22 cellular contexts compared by ENCODE assay signal in the genomic region with DNA sequence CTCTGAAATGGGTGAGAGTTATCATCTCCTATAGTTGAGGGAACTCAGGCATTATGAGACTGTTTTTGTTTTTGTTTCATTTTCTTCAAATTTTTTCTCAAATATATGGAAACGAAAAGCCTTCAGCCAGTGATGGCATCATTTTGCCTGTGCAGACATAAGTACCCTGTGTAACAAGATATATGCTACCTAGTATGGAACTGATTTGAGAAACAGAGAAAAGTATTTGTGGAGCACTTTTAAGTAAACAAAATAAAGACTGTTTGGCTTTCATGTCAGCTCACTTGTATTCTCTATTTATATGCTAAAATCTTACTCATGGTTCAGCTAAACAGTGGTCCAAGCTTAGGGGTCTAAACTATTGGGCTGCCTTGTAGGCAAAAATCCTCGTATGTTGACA.
DNase-seq lines count a peak whose midpoint lies in the region; ATAC-seq and TF ChIP-seq lines count a peak whose summit lies in the region.
"Had no signal": no experiment of that assay in that cellular context is flagged by ENCODE, and none has a peak within 500 bp of the region (broad histone marks: within the 10 kb centered on the region; RNA-seq: fewer than 3 reads in every experiment).

No MANE protein-coding gene starts in this region.

- peak overlapping the region; percentile 59; the same call in 1 of the 3 replicates for H2BK15ac ChIP-seq in IMR-90 (ENCODE audit: low read depth, low read length)
- H2BK15ac ChIP-seq in mesenchymal stem cell (ENCODE audit: low read depth, poor library complexity, severe bottlenecking): no peak overlapping the region

- dilution Hi-C loops in IMR-90 (cut with HindIII; ENCODE audit: low sequenced_read_pairs, unreplicated experiment): no loop called here

- H3K18ac ChIP-seq in IMR-90 (ENCODE audit: low read depth, low read length) (no peak overlapping the region; the same call in 1 of the 2 replicates), mesenchymal stem cell (ENCODE audit: low read depth in 1 of 2, low read length in 2 of 2) (peak overlapping the region in 1 of 2 experiments; percentile 40)

- H2BK120ac ChIP-seq in IMR-90 (ENCODE audit: low read depth, low read length) (peak overlapping the region; percentile 80), mesenchymal stem cell (ENCODE audit: low read depth, low read length) (no peak overlapping the region)

- CTCF ChIA-PET in IMR-90 (lab: Yijun Ruan, JAX): interaction anchor here (1.1 kb wide), 1 partner anchor 15 kb away, joined by 3 read pairs; no protein-coding TSS in a partner anchor

- no peaks in the 10 kb centered on the region for H3K9me3 Mint-ChIP-seq in chondrocyte (ENCODE audit: low read depth)
- H3K9me3 Mint-ChIP-seq: CD14-positive monocyte; CD4-positive, alpha-beta T cell; CD8-positive, alpha-beta memory T cell; GM23338; H9 had no signal

- no peak overlapping the region for H2BK12ac ChIP-seq in mesenchymal stem cell (ENCODE audit: low read length in 2 of 2)

- no peak overlapping the region for H3K4me3 Mint-ChIP-seq in chondrocyte (ENCODE audit: unreplicated experiment)
- no peak overlapping the region for H3K4me3 Mint-ChIP-seq in T-helper 17 cell
- H3K4me3 Mint-ChIP-seq: CD14-positive monocyte; CD4-positive, alpha-beta T cell; CD8-positive, alpha-beta memory T cell; GM23338; H9 had no signal

- H3F3A ChIP-seq in smooth muscle cell (ENCODE audit: low read depth): peaks cover 19% of the 10 kb centered on the region

- DNase-seq in IMR-90 (peak; percentile 49), chondrocyte (ENCODE audit: low spot score) (no peak), mesenchymal stem cell (peak; percentile 16), smooth muscle cell (lab: John Stamatoyannopoulos, UW; ENCODE audit: unreplicated experiment) (no peak), hepatic stellate cell (ENCODE audit: low spot score) (no peak), T-helper 17 cell (no peak)
- DNase-seq: 8988T; ACHN; AML-193; BE2C; CD4-positive, alpha-beta T cell; CD8-positive, alpha-beta memory T cell; DMS 273 treated with DMSO at 0.1 percent for 48 hours; DMS53; DND-41; H9 had no signal

- H3K4me1 ChIP-seq in IMR-90 (ENCODE audit: control insufficient read depth, insufficient read depth, low read length): peaks cover 8% of the 10 kb centered on the region
- H3K4me1 ChIP-seq in mesenchymal stem cell (ENCODE audit: control insufficient read depth, insufficient read depth, low read depth, low read length): no peaks in the 10 kb centered on the region
- peaks cover 22% of the 10 kb centered on the region for H3K4me1 ChIP-seq in smooth muscle cell (ENCODE audit: low read depth)
- H3K4me1 ChIP-seq: BE2C; BLaER1 treated with 17β-estradiol and CSF1 and Interleukin-3, amounts not matched to agents 10 nM and 100 nM had no signal

- H3K4me2 ChIP-seq in IMR-90 (ENCODE audit: low read depth, low read length): peak overlapping the region; percentile 46
- H3K4me2 ChIP-seq in mesenchymal stem cell (ENCODE audit: low read length, poor library complexity, severe bottlenecking): no peak overlapping the region
- peak overlapping the region; percentile 36 for H3K4me2 ChIP-seq in smooth muscle cell
- H3K4me2 ChIP-seq: A549; BLaER1 treated with 17β-estradiol and CSF1 and Interleukin-3, amounts not matched to agents 10 nM and 100 nM; GM23338 had no signal

- WGBS in IMR-90 (ENCODE audit: extremely low coverage in 2 of 2, insufficient read length in 1 of 2), 2 experiments: no CpG with 5 or more reads among the region's 2 CpGs
- 72% methylated on average over 2 of the region's 2 CpGs for WGBS in mesenchymal stem cell
- 64% methylated on average over 2 of the region's 2 CpGs for WGBS in smooth muscle cell (ENCODE audit: low lambda C conversion rate)

- H3K9ac ChIP-seq in IMR-90 (ENCODE audit: low read depth, low read length): no peak overlapping the region
- no peak overlapping the region for H3K9ac ChIP-seq in mesenchymal stem cell (ENCODE audit: low read length)
- H3K9ac ChIP-seq in smooth muscle cell (ENCODE audit: low read depth): peak overlapping the region; percentile 68
- H3K9ac ChIP-seq: BLaER1 treated with 17β-estradiol and CSF1 and Interleukin-3, amounts not matched to agents 10 nM and 100 nM had no signal

- H2AK5ac ChIP-seq in IMR-90 (ENCODE audit: low read depth, low read length) (peak overlapping the region; percentile 67), mesenchymal stem cell (ENCODE audit: low read length, severe bottlenecking) (no peak overlapping the region)

- ATAC-seq in IMR-90 (ENCODE audit: low read depth): peak; percentile 85
- no peak for ATAC-seq in GM18861 (IDR thresholded peaks at IDR 0.05; ENCODE audit: unreplicated experiment)
- ATAC-seq in T-helper 17 cell: no peak
- ATAC-seq: A549, GM23338, HCT116 had no signal

- POLR2A ChIA-PET in IMR-90 (lab: Charles Lee; ENCODE audit: unreplicated experiment): no interaction called here

- TF ChIP-seq RAD21 in IMR-90 (IDR thresholded peaks at IDR 0.05; ENCODE audit: low read length): no peak

- H3K14ac ChIP-seq in IMR-90 (replicated peaks; ENCODE audit: low read depth, low read length) (no peak overlapping the region; the same call in 1 of the 2 replicates), mesenchymal stem cell (ENCODE audit: low read length in 2 of 2) (no peak overlapping the region)

- no peaks in the 10 kb centered on the region for H3K79me2 ChIP-seq in smooth muscle cell (ENCODE audit: low read depth)

- H3K27me3 ChIP-seq in IMR-90 (ENCODE audit: control insufficient read depth, insufficient read depth, low read length): no peaks in the 10 kb centered on the region
- no peaks in the 10 kb centered on the region for H3K27me3 ChIP-seq in mesenchymal stem cell (ENCODE audit: control insufficient read depth in 1 of 2, insufficient read depth in 1 of 2, low read length in 2 of 2)
- H3K27me3 ChIP-seq in smooth muscle cell (ENCODE audit: low read depth): no peaks in the 10 kb centered on the region
- H3K27me3 ChIP-seq: BE2C; BLaER1 treated with 17β-estradiol and CSF1 and Interleukin-3, amounts not matched to agents 10 nM and 100 nM had no signal

- H3K4me1 Mint-ChIP-seq in chondrocyte (ENCODE audit: low read depth) (peaks cover 18% of the 10 kb centered on the region), T-helper 17 cell (no peaks in the 10 kb centered on the region)
- H3K4me1 Mint-ChIP-seq: CD14-positive monocyte; CD8-positive, alpha-beta memory T cell had no signal

- H2BK20ac ChIP-seq in IMR-90 (ENCODE audit: low read depth, low read length): peak overlapping the region; percentile 89; the same call in 1 of the 2 replicates

- no peaks in the 10 kb centered on the region for H3K9me3 ChIP-seq in IMR-90 (ENCODE audit: control insufficient read depth, insufficient read depth, low read length)
- no peaks in the 10 kb centered on the region for H3K9me3 ChIP-seq in mesenchymal stem cell (ENCODE audit: control insufficient read depth, low read length)
- no peaks in the 10 kb centered on the region for H3K9me3 ChIP-seq in smooth muscle cell (replicated peaks; ENCODE audit: low read depth)
- H3K9me3 ChIP-seq in T-helper 17 cell (ENCODE audit: control insufficient read depth, low read length, poor library complexity, severe bottlenecking): no peaks in the 10 kb centered on the region
- H3K9me3 ChIP-seq: A549; BE2C; BLaER1 treated with 17β-estradiol and CSF1 and Interleukin-3, amounts not matched to agents 10 nM and 100 nM had no signal

- H2BK5ac ChIP-seq in IMR-90 (ENCODE audit: low read depth, low read length, poor library complexity, severe bottlenecking): peak overlapping the region; percentile 77
- H2BK5ac ChIP-seq in mesenchymal stem cell (ENCODE audit: low read depth, low read length, poor library complexity, severe bottlenecking): no peak overlapping the region

- in situ Hi-C loops in IMR-90 (cut with MboI; ENCODE audit: low sequenced_read_pairs): no loop called here

- H3K36me3 ChIP-seq in IMR-90 (ENCODE audit: control insufficient read depth, insufficient read depth, low read length) (peaks cover 5% of the 10 kb centered on the region; the same call in 1 of the 2 replicates), mesenchymal stem cell (ENCODE audit: control insufficient read depth in 1 of 2, insufficient read depth in 2 of 2, low read depth in 1 of 2, low read length in 2 of 2) (peaks cover 2 to 30% of the 10 kb centered on the region in 2 experiments), smooth muscle cell (ENCODE audit: low read depth) (no peaks in the 10 kb centered on the region)

- H3K27ac ChIP-seq in IMR-90 (ENCODE audit: insufficient read depth, low read length) (peak overlapping the region; percentile 80; the same call in 1 of the 2 replicates), mesenchymal stem cell (ENCODE audit: low read length, poor library complexity, severe bottlenecking) (no peak overlapping the region), smooth muscle cell (ENCODE audit: low read depth) (peak overlapping the region; percentile 89)
- H3K27ac ChIP-seq: A549; BLaER1 treated with 17β-estradiol and CSF1 and Interleukin-3, amounts not matched to agents 10 nM and 100 nM had no signal

- no peak overlapping the region for H3K4me3 ChIP-seq in IMR-90 (ENCODE audit: insufficient read depth, low read depth, low read length)
- no peak overlapping the region for H3K4me3 ChIP-seq in mesenchymal stem cell (ENCODE audit: insufficient read depth in 1 of 2, low read depth in 1 of 2, low read length in 2 of 2)
- no peak overlapping the region for H3K4me3 ChIP-seq in smooth muscle cell
- H3K4me3 ChIP-seq: A549; BLaER1 treated with 17β-estradiol and CSF1 and Interleukin-3, amounts not matched to agents 10 nM and 100 nM; GM23338 had no signal

- BruUV-seq in IMR-90 (replicated peaks; lab: Mats Ljungman, UMichigan): no TSS peak

- H4K5ac ChIP-seq in IMR-90 (ENCODE audit: low read depth, low read length): peak overlapping the region; percentile 38

- no peak for TF ChIP-seq POLR2A in IMR-90 (IDR thresholded peaks at IDR 0.05; ENCODE audit: low read depth, low read length)

- H3K27ac Mint-ChIP-seq in chondrocyte (ENCODE audit: unreplicated experiment): peak overlapping the region; percentile 45
- no peak overlapping the region for H3K27ac Mint-ChIP-seq in T-helper 17 cell
- H3K27ac Mint-ChIP-seq: CD4-positive, alpha-beta T cell; CD8-positive, alpha-beta memory T cell; GM23338; H9 had no signal

- H4K20me1 ChIP-seq in IMR-90 (ENCODE audit: insufficient read depth, low read length) (no peaks in the 10 kb centered on the region), smooth muscle cell (ENCODE audit: low read depth) (no peaks in the 10 kb centered on the region)
- H4K20me1 ChIP-seq: BLaER1 treated with 17β-estradiol and CSF1 and Interleukin-3, amounts not matched to agents 10 nM and 100 nM had no signal

- H3K36me3 Mint-ChIP-seq in chondrocyte (ENCODE audit: low read depth): peaks cover 26% of the 10 kb centered on the region
- H3K36me3 Mint-ChIP-seq in T-helper 17 cell (ENCODE audit: low read depth): peaks cover 5% of the 10 kb centered on the region

- no peak overlapping the region for H2AFZ ChIP-seq in IMR-90 (replicated peaks; ENCODE audit: low read length, poor library complexity)
- H2AFZ ChIP-seq in mesenchymal stem cell (ENCODE audit: low read depth, low read length): no peak overlapping the region
- H2AFZ ChIP-seq in smooth muscle cell (ENCODE audit: low read depth): no peak overlapping the region
- H2AFZ ChIP-seq: GM23338 had no signal

- intact Hi-C loops in IMR-90 (cut with micrococcal nuclease): no loop called here

- H3K4ac ChIP-seq in IMR-90 (ENCODE audit: low read depth, low read length) (peak overlapping the region; percentile 74), mesenchymal stem cell (ENCODE audit: low read depth in 1 of 2, low read length in 2 of 2) (no peak overlapping the region)

- H3K27me3 Mint-ChIP-seq in chondrocyte (ENCODE audit: low read depth): no peaks in the 10 kb centered on the region
- no peaks in the 10 kb centered on the region for H3K27me3 Mint-ChIP-seq in T-helper 17 cell
- H3K27me3 Mint-ChIP-seq: CD4-positive, alpha-beta T cell; CD8-positive, alpha-beta memory T cell had no signal

- H3K9me1 ChIP-seq in IMR-90 (ENCODE audit: insufficient read depth, low read length): peaks cover 13% of the 10 kb centered on the region; the same call in 1 of the 2 replicates

- H2AK9ac ChIP-seq in IMR-90 (replicated peaks; ENCODE audit: low read depth, low read length, poor library complexity): no peak overlapping the region

- TF ChIP-seq CTCF in IMR-90 (conservative IDR thresholded peaks at IDR 0.05; ENCODE audit: low read depth, low read length) (no peak), chondrocyte (IDR thresholded peaks at IDR 0.05) (no peak), smooth muscle cell (IDR thresholded peaks at IDR 0.05; ENCODE audit: borderline replicate concordance, insufficient read depth, poor library complexity, severe bottlenecking) (no peak)

- H4K91ac ChIP-seq in IMR-90 (ENCODE audit: insufficient read depth, low read depth, low read length): peak overlapping the region; percentile 30; the same call in 1 of the 2 replicates
- no peak overlapping the region for H4K91ac ChIP-seq in mesenchymal stem cell (ENCODE audit: low read length)

- H3K23ac ChIP-seq in IMR-90 (ENCODE audit: low read depth, low read length) (no peak overlapping the region), mesenchymal stem cell (ENCODE audit: low read length in 2 of 2) (no peak overlapping the region)

- H3K56ac ChIP-seq in IMR-90 (ENCODE audit: extremely low read depth, insufficient read depth, low read length): no peak overlapping the region

- H3K79me1 ChIP-seq in IMR-90 (ENCODE audit: low read depth in 1 of 2, low read length in 2 of 2) (no peaks in the 10 kb centered on the region), mesenchymal stem cell (replicated peaks; ENCODE audit: low read length, poor library complexity, severe bottlenecking) (peaks cover under 1% of the 10 kb centered on the region)

- peak overlapping the region in 1 of 2 experiments; percentile 41; a peak in 2 of 4 replicates for H4K8ac ChIP-seq in IMR-90 (ENCODE audit: low read depth in 2 of 2, low read length in 2 of 2)
- no peak overlapping the region for H4K8ac ChIP-seq in mesenchymal stem cell (ENCODE audit: low read length)

Comparison
In these comparisons a context has a peak if more than half of its experiments do, and no peak if none do; other contexts are left out.
1. DNase-seq: peak in IMR-90 (single experiment) and mesenchymal stem cell (single experiment); none in chondrocyte (single experiment), smooth muscle cell (single experiment), hepatic stellate cell (single experiment) and T-helper 17 cell (0 of 3).